Comparison of ENCODE assay signal across 8 cellular contexts in the genomic region with DNA sequence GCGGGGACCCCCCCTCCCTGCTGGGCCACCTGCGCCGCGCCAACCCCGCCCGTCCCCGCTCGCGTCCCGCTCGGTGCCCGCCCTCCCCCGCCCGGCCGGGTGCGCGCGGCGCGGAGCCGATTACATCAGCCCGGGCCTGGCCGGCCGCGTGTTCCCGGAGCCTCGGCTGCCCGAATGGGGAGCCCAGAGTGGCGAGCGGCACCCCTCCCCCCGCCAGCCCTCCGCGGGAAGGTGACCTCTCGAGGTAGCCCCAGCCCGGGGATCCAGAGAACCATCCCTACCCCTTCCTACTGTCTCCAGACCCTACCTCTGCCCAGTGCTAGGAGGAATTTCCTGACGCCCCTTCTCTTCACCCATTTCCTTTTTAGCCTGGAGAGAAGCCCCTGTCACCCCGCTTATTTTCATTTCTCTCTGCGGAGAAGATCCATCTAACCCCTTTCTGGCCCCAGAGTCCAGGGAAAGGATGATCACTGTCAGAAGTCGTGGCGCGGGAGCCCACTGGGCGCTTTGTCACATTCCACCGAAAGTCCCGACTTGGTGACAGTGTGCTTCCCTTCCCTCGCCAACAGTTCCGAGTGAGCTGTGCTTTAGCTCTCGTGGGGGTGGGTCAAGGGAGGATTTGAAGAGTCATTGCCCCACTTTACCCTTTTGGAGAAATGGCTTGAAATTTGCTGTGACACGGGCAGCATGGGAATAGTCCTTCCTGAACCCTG. TPM values are rescaled to one million over a fixed set of nuclear protein-coding genes. Genes with fewer than 3 reads are reported as not detected.
A peak's percentile ranks its signal among the peaks of the same experiment; 100 is the strongest.
DNase-seq lines count a peak whose midpoint lies in the region; ATAC-seq and TF ChIP-seq lines count a peak whose summit lies in the region.

No MANE protein-coding gene starts in this region.

- no peak for TF ChIP-seq EP300 in stomach (IDR thresholded peaks at IDR 0.05)

- DNase-seq in SIG-M5 treated with dmso at 0.1 percent for 504 hours (lab: John Stamatoyannopoulos, UW; ENCODE audit: unreplicated experiment) (peak; percentile 31), SIG-M5 (lab: John Stamatoyannopoulos, UW) (no peak), NCI-H2171 treated with DMSO at 0.1 percent for 48 hours (lab: John Stamatoyannopoulos, UW) (peak; percentile 45), activated T-cell treated with anti-CD3 and anti-CD28 coated beads for 48 hours (ENCODE audit: low read depth) (peak; percentile 75), esophagus squamous epithelium (lab: John Stamatoyannopoulos, UW) (no peak), myocyte (ENCODE audit: low read depth) (peak; percentile 67), stomach (peak; percentile 85)

- ATAC-seq in HG03135 (IDR thresholded peaks at IDR 0.05; ENCODE audit: unreplicated experiment) = no peak

- H3K4me3 ChIP-seq in esophagus squamous epithelium (peak overlapping the region; percentile 74 to 97 (median 82)), stomach (peak overlapping the region; percentile 65 to 85 (median 80))

- TF ChIP-seq CTCF in esophagus squamous epithelium (IDR thresholded peaks at IDR 0.05) (no peak), stomach (IDR thresholded peaks at IDR 0.05) (no peak)

- H3K36me3 ChIP-seq in esophagus squamous epithelium (peaks cover 0 to 15% (median under 1%) of the 10 kb centered on the region in 3 donors), stomach (peaks cover 0 to 15% (median 7%) of the 10 kb centered on the region in 4 donors)

- H3K9me3 ChIP-seq in esophagus squamous epithelium (no peaks in the 10 kb centered on the region), stomach (no peaks in the 10 kb centered on the region)

- intact Hi-C loops in esophagus squamous epithelium (cut with DNase I) = no loop called here
- intact Hi-C loops in stomach (cut with DNase I; ENCODE audit: low total_unique reads) = no loop called here

- H3K4me1 ChIP-seq in esophagus squamous epithelium (peaks cover 43 to 70% (median 49%) of the 10 kb centered on the region in 3 donors), stomach (peaks cover 54 to 81% (median 72%) of the 10 kb centered on the region in 4 donors)

- H3K27me3 ChIP-seq in esophagus squamous epithelium = peaks cover 0 to 9% (median 0%) of the 10 kb centered on the region in 4 donors
- H3K27me3 ChIP-seq in stomach = no peaks in the 10 kb centered on the region

- H3K27ac ChIP-seq in esophagus squamous epithelium (peak overlapping the region; percentile 93 to 98 (median 97)), stomach (peak overlapping the region; percentile 96 to 99 (median 96))

- WGBS in esophagus squamous epithelium, 2 donors = 8 to 17% methylated on average over 11 to 23 of the region's 48 CpGs
- 4 to 18% (median 6%) methylated on average over 18 to 48 of the region's 48 CpGs for WGBS in stomach, 5 donors

- peak in 1 of 4 donors; percentile 34 for TF ChIP-seq POLR2A in esophagus squamous epithelium (IDR thresholded peaks at IDR 0.05)
- TF ChIP-seq POLR2A in stomach (IDR thresholded peaks at IDR 0.05) = no peak

RNA-seq across cellular contexts. Expression of a gene that starts 2.0 kb away (rescaled TPM):
- 100 to 1,000 TPM in 2 of 4 donors, 10 to 100 TPM in 2; 28.0 to 107 (median 80.8) TPM for total RNA-seq in esophagus squamous epithelium
- total RNA-seq in myocyte = 44.1 and 57.0 TPM in 2 replicates
- polyA plus RNA-seq in myocyte (2012) = 163 TPM
- 100 to 1,000 TPM; 193 to 438 (median 352) TPM for total RNA-seq in stomach
- polyA plus RNA-seq in stomach = 10 to 100 TPM; 28.6 to 87.7 (median 31.5) TPM

Comparison
In these comparisons a context has a peak if more than half of its experiments do, and no peak if none do; other contexts are left out.
1. DNase-seq: peak in SIG-M5 treated with dmso at 0.1 percent for 504 hours (single experiment), NCI-H2171 treated with DMSO at 0.1 percent for 48 hours (single experiment), activated T-cell treated with anti-CD3 and anti-CD28 coated beads for 48 hours (single experiment), myocyte (single experiment) and stomach (single experiment); none in SIG-M5 (single experiment) and esophagus squamous epithelium (single experiment).